ENCODE assay signal across 8 cellular contexts in genomic region chr21:33949516-33950424, GRCh38.
DNase-seq lines count a peak whose midpoint lies in the region; ATAC-seq lines count a peak whose summit lies in the region.

No MANE protein-coding gene starts in this region.

- H3K36me3 Mint-ChIP-seq in T-helper 1 cell treated with Interleukin-12 subunit alpha and Interleukin-12 subunit beta and Interleukin-4 antibody, amounts not matched to agents 30 μg/mL and 1 μg/mL, for 36 hours (ENCODE audit: low read depth): peaks cover 37% of the 10 kb centered on the region
- peaks cover 31% of the 10 kb centered on the region for H3K36me3 Mint-ChIP-seq in central memory CD8-positive, alpha-beta T cell (ENCODE audit: insufficient read depth)

- peak in 1 of 2 donors; percentile 59 for DNase-seq in central memory CD8-positive, alpha-beta T cell (ENCODE audit: low spot score in 2 of 2)
- peak; percentile 54 to 64 for DNase-seq in stimulated activated CD4-positive, alpha-beta T cell treated with anti-CD3 and anti-CD28 coated beads, Interleukin-2, amount 100 ng/mL, for 24 hours
- DNase-seq in NCI-H1105 (lab: John Stamatoyannopoulos, UW) (no peak), medulla oblongata (ENCODE audit: extremely low spot score) (no peak), NCI-H1694 (lab: John Stamatoyannopoulos, UW) (no peak), NCI-H1092 (lab: John Stamatoyannopoulos, UW) (no peak)

- peaks cover 4% of the 10 kb centered on the region for H3K9me3 Mint-ChIP-seq in T-helper 1 cell treated with Interleukin-12 subunit alpha and Interleukin-12 subunit beta and Interleukin-4 antibody, amounts not matched to agents 30 μg/mL and 1 μg/mL, for 36 hours
- peaks cover 3% of the 10 kb centered on the region for H3K9me3 Mint-ChIP-seq in central memory CD8-positive, alpha-beta T cell

- H3K4me3 Mint-ChIP-seq in T-helper 1 cell treated with Interleukin-12 subunit alpha and Interleukin-12 subunit beta and Interleukin-4 antibody, amounts not matched to agents 30 μg/mL and 1 μg/mL, for 36 hours: peak overlapping the region; percentile 72
- H3K4me3 Mint-ChIP-seq in central memory CD8-positive, alpha-beta T cell: peak overlapping the region; percentile 86

- no peaks in the 10 kb centered on the region for H3K27me3 Mint-ChIP-seq in T-helper 1 cell treated with Interleukin-12 subunit alpha and Interleukin-12 subunit beta and Interleukin-4 antibody, amounts not matched to agents 30 μg/mL and 1 μg/mL, for 36 hours (ENCODE audit: low read depth)
- H3K27me3 Mint-ChIP-seq in central memory CD8-positive, alpha-beta T cell: no peaks in the 10 kb centered on the region

- H3K4me1 Mint-ChIP-seq in T-helper 1 cell treated with Interleukin-12 subunit alpha and Interleukin-12 subunit beta and Interleukin-4 antibody, amounts not matched to agents 30 μg/mL and 1 μg/mL, for 36 hours (ENCODE audit: low read depth): peaks cover 63% of the 10 kb centered on the region
- H3K4me1 Mint-ChIP-seq in central memory CD8-positive, alpha-beta T cell: peaks cover 69% of the 10 kb centered on the region

- ATAC-seq in GM18520 (IDR thresholded peaks at IDR 0.05; ENCODE audit: unreplicated experiment): peak; percentile 30
- peak; percentile 11 for ATAC-seq in central memory CD8-positive, alpha-beta T cell (replicated peaks; ENCODE audit: extremely low read depth, poor library complexity, severe bottlenecking)

- H3K27ac Mint-ChIP-seq in T-helper 1 cell treated with Interleukin-12 subunit alpha and Interleukin-12 subunit beta and Interleukin-4 antibody, amounts not matched to agents 30 μg/mL and 1 μg/mL, for 36 hours: peak overlapping the region; percentile 99
- H3K27ac Mint-ChIP-seq in central memory CD8-positive, alpha-beta T cell (ENCODE audit: low read depth): peak overlapping the region; percentile 95

Comparison
In these comparisons a context has a peak if more than half of its experiments do, and no peak if none do; other contexts are left out.
1. DNase-seq: peak in stimulated activated CD4-positive, alpha-beta T cell treated with anti-CD3 and anti-CD28 coated beads, Interleukin-2, amount 100 ng/mL, for 24 hours (2 of 2); none in NCI-H1105 (single experiment), medulla oblongata (single experiment), NCI-H1694 (single experiment) and NCI-H1092 (single experiment).